24 cellular contexts compared by ENCODE assay signal in the genomic region with DNA sequence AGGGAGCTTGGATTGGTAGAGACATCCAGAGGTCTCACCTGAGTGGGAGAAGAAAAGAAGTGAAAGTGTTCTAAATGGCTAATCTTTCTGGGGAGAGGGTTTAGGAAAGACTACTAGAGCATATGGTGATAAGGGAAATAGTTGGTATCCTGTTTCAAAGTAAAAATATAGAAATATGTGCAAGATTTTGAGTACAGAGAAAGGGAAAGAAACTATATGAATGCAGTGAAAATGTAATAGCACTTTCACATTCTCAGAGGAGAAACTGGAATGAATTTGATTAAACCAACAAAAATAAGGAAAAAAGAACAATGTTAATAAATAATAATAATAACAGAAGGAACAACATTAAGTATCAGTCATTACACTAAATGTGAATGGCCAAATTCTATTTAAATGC.
A peak's percentile ranks its signal among the peaks of the same experiment; 100 is the strongest.
DNase-seq lines count a peak whose midpoint lies in the region; ATAC-seq and TF ChIP-seq lines count a peak whose summit lies in the region.
"Had no signal": no experiment of that assay in that cellular context is flagged by ENCODE, and none has a peak within 500 bp of the region (broad histone marks: within the 10 kb centered on the region; RNA-seq: fewer than 3 reads in every experiment).

No MANE protein-coding gene starts in this region.

- H3K4ac ChIP-seq in mesendoderm (ENCODE audit: low read depth, low read length) = no peak overlapping the region

- H3K56ac ChIP-seq in mesendoderm (ENCODE audit: low read length) = no peak overlapping the region

- H3K4me1 ChIP-seq in mesendoderm (ENCODE audit: control insufficient read depth, low read depth, low read length) = peaks cover 2% of the 10 kb centered on the region

- no peak overlapping the region for H4K8ac ChIP-seq in mesendoderm (ENCODE audit: low read depth, low read length)

- no peaks in the 10 kb centered on the region for H3K27me3 ChIP-seq in mesendoderm (ENCODE audit: insufficient read depth, low read length, poor library complexity)
- H3K27me3 ChIP-seq: BE2C; BLaER1 treated with 17β-estradiol and CSF1 and Interleukin-3, amounts not matched to agents 10 nM and 100 nM had no signal

- no peak overlapping the region for H2BK120ac ChIP-seq in mesendoderm (ENCODE audit: low read depth, low read length)

- peaks cover 7% of the 10 kb centered on the region for H3K4me1 Mint-ChIP-seq in central memory CD8-positive, alpha-beta T cell
- H3K4me1 Mint-ChIP-seq in naive B cell = peaks cover 22 to 26% (median 25%) of the 10 kb centered on the region in 3 donors
- peaks cover 25% of the 10 kb centered on the region for H3K4me1 Mint-ChIP-seq in osteocyte (ENCODE audit: unreplicated experiment)

- H3K36me3 ChIP-seq in mesendoderm (ENCODE audit: control insufficient read depth, insufficient read depth, low read length) = no peaks in the 10 kb centered on the region

- peak; percentile 30 for DNase-seq in NCI-H2171 treated with DMSO at 0.1 percent for 48 hours (lab: John Stamatoyannopoulos, UW)
- no peak for DNase-seq in NCI-H2171 (lab: John Stamatoyannopoulos, UW)
- no peak for DNase-seq in central memory CD8-positive, alpha-beta T cell (ENCODE audit: low spot score in 2 of 2)
- no peak for DNase-seq in naive B cell
- DNase-seq in Right ventricle myocardium inferior (ENCODE audit: missing footprints) = no peak
- no peak for DNase-seq in osteocyte (ENCODE audit: extremely low spot score, unreplicated experiment)
- no peak for DNase-seq in mesendoderm
- DNase-seq: 8988T; ACHN; AML-193; BE2C; CD4-positive, alpha-beta T cell; CD8-positive, alpha-beta memory T cell; DMS 273 treated with DMSO at 0.1 percent for 48 hours; DMS79; EL; GDM1; GOT3; H7; HCEC 1CT had no signal

- no peak overlapping the region for H3K27ac ChIP-seq in mesendoderm (ENCODE audit: low read depth, low read length)
- H3K27ac ChIP-seq: A549; BLaER1 treated with 17β-estradiol and CSF1 and Interleukin-3, amounts not matched to agents 10 nM and 100 nM had no signal

- H3K27ac Mint-ChIP-seq in central memory CD8-positive, alpha-beta T cell (ENCODE audit: low read depth) = peak overlapping the region; percentile 0
- peak overlapping the region in 4 of 6 donors; percentile 2 to 36 (median 34) for H3K27ac Mint-ChIP-seq in naive B cell
- no peak overlapping the region for H3K27ac Mint-ChIP-seq in osteocyte (ENCODE audit: unreplicated experiment)
- H3K27ac Mint-ChIP-seq: CD14-positive monocyte; CD4-positive, alpha-beta T cell had no signal

- TF ChIP-seq CTCF in osteocyte (IDR thresholded peaks at IDR 0.05) = no peak

- no peak overlapping the region for H3K4me3 Mint-ChIP-seq in central memory CD8-positive, alpha-beta T cell
- H3K4me3 Mint-ChIP-seq in naive B cell (no peak overlapping the region), osteocyte (ENCODE audit: unreplicated experiment) (no peak overlapping the region)
- H3K4me3 Mint-ChIP-seq: CD14-positive monocyte; CD4-positive, alpha-beta T cell; CD8-positive, alpha-beta memory T cell had no signal

- no peak overlapping the region for H3K23ac ChIP-seq in mesendoderm (ENCODE audit: low read length)

- H3K9me3 Mint-ChIP-seq in central memory CD8-positive, alpha-beta T cell = no peaks in the 10 kb centered on the region
- H3K9me3 Mint-ChIP-seq in naive B cell = no peaks in the 10 kb centered on the region
- no peaks in the 10 kb centered on the region for H3K9me3 Mint-ChIP-seq in osteocyte (ENCODE audit: unreplicated experiment)
- H3K9me3 Mint-ChIP-seq: CD14-positive monocyte; CD4-positive, alpha-beta T cell; CD8-positive, alpha-beta memory T cell had no signal

- no peaks in the 10 kb centered on the region for H3K27me3 Mint-ChIP-seq in central memory CD8-positive, alpha-beta T cell
- H3K27me3 Mint-ChIP-seq in naive B cell (no peaks in the 10 kb centered on the region), osteocyte (ENCODE audit: unreplicated experiment) (no peaks in the 10 kb centered on the region)
- H3K27me3 Mint-ChIP-seq: CD4-positive, alpha-beta T cell; CD8-positive, alpha-beta memory T cell had no signal

- H3K4me2 ChIP-seq in mesendoderm (ENCODE audit: low read length) = no peak overlapping the region
- H3K4me2 ChIP-seq: A549; BLaER1 treated with 17β-estradiol and CSF1 and Interleukin-3, amounts not matched to agents 10 nM and 100 nM had no signal

- H3K79me1 ChIP-seq in mesendoderm (ENCODE audit: low read length) = no peaks in the 10 kb centered on the region

- peaks cover 7% of the 10 kb centered on the region for H3K36me3 Mint-ChIP-seq in central memory CD8-positive, alpha-beta T cell (ENCODE audit: insufficient read depth)
- H3K36me3 Mint-ChIP-seq in naive B cell (peaks cover 6 to 8% of the 10 kb centered on the region in 2 donors), osteocyte (ENCODE audit: unreplicated experiment) (peaks cover 4% of the 10 kb centered on the region)

- H3K4me3 ChIP-seq in mesendoderm (ENCODE audit: low read length) = no peak overlapping the region
- H3K4me3 ChIP-seq: A549; BLaER1 treated with 17β-estradiol and CSF1 and Interleukin-3, amounts not matched to agents 10 nM and 100 nM; GM12878 had no signal

- no peak for ATAC-seq in central memory CD8-positive, alpha-beta T cell (replicated peaks; ENCODE audit: extremely low read depth, poor library complexity, severe bottlenecking)
- ATAC-seq in naive B cell (ENCODE audit: low read depth in 2 of 2) = no peak
- no peak for ATAC-seq in Right ventricle myocardium inferior
- ATAC-seq: A549, GM12878 had no signal

- no peak overlapping the region for H2AK5ac ChIP-seq in mesendoderm (ENCODE audit: low read length)

- no peak overlapping the region for H4K5ac ChIP-seq in mesendoderm (ENCODE audit: low read length)

- H2BK15ac ChIP-seq in mesendoderm (replicated peaks; ENCODE audit: low read depth) = no peak overlapping the region

- H2BK5ac ChIP-seq in mesendoderm (ENCODE audit: low read length) = no peak overlapping the region

- no peaks in the 10 kb centered on the region for H3K79me2 ChIP-seq in mesendoderm (ENCODE audit: control insufficient read depth, insufficient read depth, low read length)

- no peak overlapping the region for H3K9ac ChIP-seq in mesendoderm (ENCODE audit: low read length)
- H3K9ac ChIP-seq: BLaER1 treated with 17β-estradiol and CSF1 and Interleukin-3, amounts not matched to agents 10 nM and 100 nM had no signal

- intact Hi-C loops in Right ventricle myocardium inferior (cut with DNase I) = no loop called here

- no peak overlapping the region for H3K18ac ChIP-seq in mesendoderm (ENCODE audit: low read length)
